In the genomic region with DNA sequence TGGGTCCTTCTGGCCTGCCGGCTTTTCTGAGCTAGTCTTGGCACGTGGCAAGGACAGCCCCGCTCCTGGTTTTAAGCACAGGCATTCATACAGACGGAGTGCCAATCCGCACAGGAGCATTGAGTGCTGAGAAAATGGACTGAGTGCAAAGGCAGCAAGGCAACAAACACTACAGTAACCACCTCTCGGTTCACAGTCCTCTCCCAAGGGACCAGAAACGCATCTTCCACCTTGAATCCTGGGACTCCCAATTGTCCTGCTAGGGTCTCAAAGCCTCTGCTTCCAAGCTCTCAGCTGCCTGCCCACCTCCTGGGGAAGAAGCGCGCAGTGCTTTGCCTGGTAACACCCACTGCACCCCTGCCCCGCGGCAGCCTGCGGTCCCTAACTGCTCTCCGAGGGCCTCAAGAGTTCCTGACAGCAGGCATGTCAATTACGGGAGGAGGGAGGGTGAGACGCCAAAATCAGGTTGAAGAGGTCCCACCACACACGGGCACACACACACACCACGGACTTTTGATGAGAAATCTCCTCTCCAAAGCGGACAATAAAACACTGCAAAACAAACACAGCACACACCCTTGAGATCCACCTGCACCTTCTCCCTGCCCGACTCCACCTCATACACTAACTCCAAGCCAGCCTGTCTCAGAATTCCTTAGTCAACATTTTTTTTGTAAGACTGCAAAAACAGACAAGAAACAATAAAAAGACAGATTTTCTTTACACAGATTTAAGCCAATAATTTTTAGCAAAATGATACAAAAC, we compare ENCODE assay signal across 10 cellular contexts. TPM values are rescaled to one million over a fixed set of nuclear protein-coding genes. Genes with fewer than 3 reads are reported as not detected.
DNase-seq lines count a peak whose midpoint lies in the region; ATAC-seq, FAIRE-seq and TF ChIP-seq lines count a peak whose summit lies in the region.
"Had no signal": no experiment of that assay in that cellular context is flagged by ENCODE, and none has a peak within 500 bp of the region (broad histone marks: within the 10 kb centered on the region; RNA-seq: fewer than 3 reads in every experiment).

No MANE protein-coding gene starts in this region.

- H3K9ac ChIP-seq in iPS-15b (ENCODE audit: low read depth, low read length) (peak overlapping the region; percentile 5), SK-N-SH (no peak overlapping the region)

- peaks cover 51% of the 10 kb centered on the region for H3K36me3 Mint-ChIP-seq in activated naive CD4-positive, alpha-beta T cell treated with anti-CD3 and anti-CD28 coated beads, Interleukin-2, amount 10 ng/mL, durations not matched to agents 7 days and 5 days
- H3K36me3 Mint-ChIP-seq in activated T-helper 2 cell treated with anti-CD3 and anti-CD28 coated beads, Interferon-gamma antibody, Interleukin-2, Interleukin-4, amounts not matched to agents 10 μg/mL and 5 μg/mL and 100 μg/mL, durations not matched to agents 14 hours and 24 hours and 36 hours (ENCODE audit: low read depth), result peaks cover 70% of the 10 kb centered on the region
- peaks cover 64% of the 10 kb centered on the region for H3K36me3 Mint-ChIP-seq in GM23338 (ENCODE audit: low read depth)

- no peak for TF ChIP-seq EP300 in tibial nerve (IDR thresholded peaks at IDR 0.05)
- TF ChIP-seq EP300 in SK-N-SH (IDR thresholded peaks at IDR 0.05; ENCODE audit: borderline replicate concordance in 1 of 2, low read depth in 1 of 2, low read length in 1 of 2), result no peak

- H3K9me3 ChIP-seq in iPS-15b (ENCODE audit: control insufficient read depth, insufficient read depth, low read length), result no peaks in the 10 kb centered on the region
- no peaks in the 10 kb centered on the region for H3K9me3 ChIP-seq in tibial nerve
- H3K9me3 ChIP-seq in SK-N-SH, result no peaks in the 10 kb centered on the region

- H3K4me1 Mint-ChIP-seq in activated naive CD4-positive, alpha-beta T cell treated with anti-CD3 and anti-CD28 coated beads, Interleukin-2, amount 10 ng/mL, durations not matched to agents 7 days and 5 days, result peaks cover 42% of the 10 kb centered on the region
- H3K4me1 Mint-ChIP-seq in activated T-helper 2 cell treated with anti-CD3 and anti-CD28 coated beads, Interferon-gamma antibody, Interleukin-2, Interleukin-4, amounts not matched to agents 10 μg/mL and 5 μg/mL and 100 μg/mL, durations not matched to agents 14 hours and 24 hours and 36 hours (ENCODE audit: low read depth), result peaks cover 18% of the 10 kb centered on the region
- peaks cover 4% of the 10 kb centered on the region for H3K4me1 Mint-ChIP-seq in GM23338

- H2AFZ ChIP-seq in GM23338, result no peak overlapping the region
- H2AFZ ChIP-seq in SK-N-SH (ENCODE audit: low read depth), result no peak overlapping the region

- FAIRE-seq in urothelium cell line (lab: Jason Lieb, UNC), result no peak

- H3K79me2 ChIP-seq in GM23338 (replicated peaks; ENCODE audit: insufficient read depth) (peaks cover 26% of the 10 kb centered on the region), SK-N-SH (ENCODE audit: insufficient read depth) (peaks cover 74% of the 10 kb centered on the region; the same call in 1 of the 2 replicates)

- H3K4me1 ChIP-seq in iPS-15b (ENCODE audit: control insufficient read depth, insufficient read depth, low read length) (no peaks in the 10 kb centered on the region), tibial nerve (peaks cover 24 to 91% (median 72%) of the 10 kb centered on the region in 4 donors), GM23338 (ENCODE audit: insufficient read depth) (no peaks in the 10 kb centered on the region), SK-N-SH (ENCODE audit: control insufficient read depth in 1 of 2, insufficient read depth in 2 of 2, low read depth in 1 of 2, low read length in 1 of 2) (peaks cover 38 to 45% of the 10 kb centered on the region in 2 experiments; a peak in 3 of 4 replicates)

- TF ChIP-seq CTCF in tibial nerve (IDR thresholded peaks at IDR 0.05), result no peak
- TF ChIP-seq CTCF in GM23338 (conservative IDR thresholded peaks at IDR 0.05; ENCODE audit: low read depth in 2 of 2), result no peak
- no peak for TF ChIP-seq CTCF in SK-N-SH (IDR thresholded peaks at IDR 0.05)

- TF ChIP-seq RAD21 in SK-N-SH (IDR thresholded peaks at IDR 0.05; ENCODE audit: low read length), result no peak

- no peaks in the 10 kb centered on the region for H3K9me2 ChIP-seq in GM23338 (ENCODE audit: insufficient read depth)
- H3K9me2 ChIP-seq in SK-N-SH, result no peaks in the 10 kb centered on the region

- H3K27me3 ChIP-seq in iPS-15b (ENCODE audit: control insufficient read depth, insufficient read depth, low read length) (no peaks in the 10 kb centered on the region), tibial nerve (no peaks in the 10 kb centered on the region), GM23338 (ENCODE audit: insufficient read depth) (no peaks in the 10 kb centered on the region), SK-N-SH (ENCODE audit: insufficient read depth) (no peaks in the 10 kb centered on the region)

- no peak for TF ChIP-seq POLR2A in tibial nerve (IDR thresholded peaks at IDR 0.05)

- H3K27ac ChIP-seq in tibial nerve (peak overlapping the region in 3 of 4 donors; percentile 70 to 91 (median 85)), GM23338 (ENCODE audit: low read depth) (no peak overlapping the region), SK-N-SH (ENCODE audit: low read depth in 2 of 2, low read length in 1 of 2) (peak overlapping the region in 1 of 2 experiments; percentile 58; a peak in 2 of 4 replicates)

- H3K9me3 Mint-ChIP-seq in activated naive CD4-positive, alpha-beta T cell treated with anti-CD3 and anti-CD28 coated beads, Interleukin-2, amount 10 ng/mL, durations not matched to agents 7 days and 5 days, result no peaks in the 10 kb centered on the region
- no peaks in the 10 kb centered on the region for H3K9me3 Mint-ChIP-seq in activated T-helper 2 cell treated with anti-CD3 and anti-CD28 coated beads, Interferon-gamma antibody, Interleukin-2, Interleukin-4, amounts not matched to agents 10 μg/mL and 5 μg/mL and 100 μg/mL, durations not matched to agents 14 hours and 24 hours and 36 hours
- no peaks in the 10 kb centered on the region; the same call in 2 of the 3 replicates for H3K9me3 Mint-ChIP-seq in GM23338

- intact Hi-C loops in activated T-helper 2 cell treated with anti-CD3 and anti-CD28 coated beads, Interferon-gamma antibody, Interleukin-2, Interleukin-4, amounts not matched to agents 10 μg/mL and 5 μg/mL and 100 μg/mL, durations not matched to agents 14 hours and 24 hours and 36 hours (cut with micrococcal nuclease), result loop anchor here (5.0 kb wide), 1 partner anchor 78 kb away; no protein-coding TSS in a partner anchor

- POLR2A ChIA-PET in SK-N-SH (lab: Yijun Ruan, JAX), result no interaction called here

- H3K27ac Mint-ChIP-seq in activated naive CD4-positive, alpha-beta T cell treated with anti-CD3 and anti-CD28 coated beads, Interleukin-2, amount 10 ng/mL, durations not matched to agents 7 days and 5 days, result peak overlapping the region; percentile 86
- H3K27ac Mint-ChIP-seq in activated T-helper 2 cell treated with anti-CD3 and anti-CD28 coated beads, Interferon-gamma antibody, Interleukin-2, Interleukin-4, amounts not matched to agents 10 μg/mL and 5 μg/mL and 100 μg/mL, durations not matched to agents 14 hours and 24 hours and 36 hours, result peak overlapping the region; percentile 37
- no peak overlapping the region for H3K27ac Mint-ChIP-seq in GM23338

- H3K4me3 ChIP-seq in iPS-15b (ENCODE audit: low read depth, low read length) (no peak overlapping the region), tibial nerve (no peak overlapping the region), GM23338 (no peak overlapping the region), SK-N-SH (ENCODE audit: low read depth in 2 of 2, low read length in 1 of 2) (no peak overlapping the region)

- peak; percentile 21 for DNase-seq in activated naive CD4-positive, alpha-beta T cell treated with anti-CD3 and anti-CD28 coated beads, Interleukin-2, amount 10 ng/mL, durations not matched to agents 7 days and 5 days
- DNase-seq in activated naive CD4-positive, alpha-beta T cell treated with anti-CD3 and anti-CD28 coated beads, Interleukin-2, amount 50 U/mL, for 16 hours, result no peak
- no peak for DNase-seq in activated T-helper 2 cell treated with anti-CD3 and anti-CD28 coated beads, Interferon-gamma antibody, Interleukin-2, Interleukin-4, amounts not matched to agents 10 μg/mL and 5 μg/mL and 100 μg/mL, durations not matched to agents 14 hours and 24 hours and 36 hours (ENCODE audit: low spot score)
- DNase-seq in tibial nerve (ENCODE audit: low spot score in 2 of 2), result no peak
- DNase-seq in urothelium cell line (ENCODE audit: low spot score), result no peak
- DNase-seq in GM23338 (ENCODE audit: low spot score), result no peak
- DNase-seq in SK-N-SH, result no peak
- DNase-seq: effector memory CD4-positive, alpha-beta T cell; stimulated activated CD4-positive, alpha-beta T cell treated with anti-CD3 and anti-CD28 coated beads, Interleukin-4, amount 100 ng/mL, for 4 hours had no signal

- H3K36me3 ChIP-seq in iPS-15b (ENCODE audit: control insufficient read depth, insufficient read depth, low read length), result peaks cover 73% of the 10 kb centered on the region
- peaks cover 4 to 66% (median 44%) of the 10 kb centered on the region in 3 donors for H3K36me3 ChIP-seq in tibial nerve
- peaks cover 22% of the 10 kb centered on the region for H3K36me3 ChIP-seq in GM23338 (ENCODE audit: insufficient read depth)
- peaks cover 36 to 83% of the 10 kb centered on the region in 2 experiments for H3K36me3 ChIP-seq in SK-N-SH (replicated peaks in 1 of 2; ENCODE audit: control insufficient read depth in 1 of 2, insufficient read depth in 2 of 2, low read length in 1 of 2)

- no peak overlapping the region for H3K4me2 ChIP-seq in GM23338
- no peak overlapping the region for H3K4me2 ChIP-seq in SK-N-SH

- no peak overlapping the region for H3K4me3 Mint-ChIP-seq in activated naive CD4-positive, alpha-beta T cell treated with anti-CD3 and anti-CD28 coated beads, Interleukin-2, amount 10 ng/mL, durations not matched to agents 7 days and 5 days
- no peak overlapping the region for H3K4me3 Mint-ChIP-seq in activated T-helper 2 cell treated with anti-CD3 and anti-CD28 coated beads, Interferon-gamma antibody, Interleukin-2, Interleukin-4, amounts not matched to agents 10 μg/mL and 5 μg/mL and 100 μg/mL, durations not matched to agents 14 hours and 24 hours and 36 hours (ENCODE audit: low read depth)
- H3K4me3 Mint-ChIP-seq in GM23338, result no peak overlapping the region; the same call in 2 of the 3 replicates

- WGBS in tibial nerve, 2 donors, result 87 to 89% methylated on average over 18 to 19 of the region's 19 CpGs
- WGBS in SK-N-SH (ENCODE audit: low lambda C conversion rate), result 91% methylated on average over 15 of the region's 19 CpGs

- CTCF ChIA-PET in activated naive CD4-positive, alpha-beta T cell treated with anti-CD3 and anti-CD28 coated beads, Interleukin-2, amount 10 ng/mL, durations not matched to agents 7 days and 5 days (lab: Charles Lee), result interaction anchor here (0.8 to 1.1 kb wide), 3 partner anchors 8 to 109 kb away, joined by 3 read pairs; a partner anchor contains a TSS
- CTCF ChIA-PET in SK-N-SH (lab: Yijun Ruan, JAX), result interaction anchor here (0.8 to 10.9 kb wide), 17 partner anchors 8 to 285 kb away, joined by 3 to 153 read pairs (median 4); a partner anchor contains a TSS

- no peak for ATAC-seq in GM23338

- 0 out of 2 replicates have a peak, but pooled peaks cover 7% of the 10 kb centered on the region for H3F3A ChIP-seq in GM23338 (replicated peaks; ENCODE audit: low read depth)
- peaks cover 75% of the 10 kb centered on the region for H3F3A ChIP-seq in SK-N-SH (replicated peaks; ENCODE audit: insufficient read depth)

- peaks cover 30% of the 10 kb centered on the region for H4K20me1 ChIP-seq in GM23338 (replicated peaks; ENCODE audit: insufficient read depth)
- peaks cover 95% of the 10 kb centered on the region for H4K20me1 ChIP-seq in SK-N-SH (ENCODE audit: insufficient read depth)

- H3K27me3 Mint-ChIP-seq in activated naive CD4-positive, alpha-beta T cell treated with anti-CD3 and anti-CD28 coated beads, Interleukin-2, amount 10 ng/mL, durations not matched to agents 7 days and 5 days, result no peaks in the 10 kb centered on the region
- no peaks in the 10 kb centered on the region for H3K27me3 Mint-ChIP-seq in activated T-helper 2 cell treated with anti-CD3 and anti-CD28 coated beads, Interferon-gamma antibody, Interleukin-2, Interleukin-4, amounts not matched to agents 10 μg/mL and 5 μg/mL and 100 μg/mL, durations not matched to agents 14 hours and 24 hours and 36 hours (ENCODE audit: low read depth)
- H3K27me3 Mint-ChIP-seq in GM23338 (ENCODE audit: insufficient read depth, low read depth, poor library complexity), result peaks cover 19% of the 10 kb centered on the region

RNA-seq across cellular contexts. Expression of a gene that starts 15.0 kb away (rescaled TPM):
- 187 and 200 TPM in 2 replicates for total RNA-seq in activated T-helper 2 cell treated with anti-CD3 and anti-CD28 coated beads, Interferon-gamma antibody, Interleukin-2, Interleukin-4, amounts not matched to agents 10 μg/mL and 5 μg/mL and 100 μg/mL, durations not matched to agents 14 hours and 24 hours and 36 hours
- 10 to 100 TPM; 10.5 to 36.0 (median 21.4) TPM for total RNA-seq in tibial nerve
- 10.6 and 14.4 TPM in 2 replicates for total RNA-seq in GM23338 (2014; rRNA removed; shearing (Covaris generic))
- polyA plus RNA-seq in GM23338 (2016; fragmentation: Nextera tagmentation; extraction: Ambion mirVana), result 2.9 and 3.5 TPM in 2 replicates
- polyA plus RNA-seq in SK-N-SH (2012; rRNA removed), result 68.8 and 70.7 TPM in 2 replicates
- polyA plus RNA-seq in SK-N-SH (2012; cell fraction: cytosol; rRNA removed), result 25.2 and 42.6 TPM in 2 replicates
- polyA plus RNA-seq in SK-N-SH (2012; cell fraction: nucleus; rRNA removed), result 38.5 and 58.7 TPM in 2 replicates

RNA-seq across cellular contexts. Expression of a gene that starts 29.7 kb away (rescaled TPM):
- 139 and 151 TPM in 2 replicates for total RNA-seq in activated T-helper 2 cell treated with anti-CD3 and anti-CD28 coated beads, Interferon-gamma antibody, Interleukin-2, Interleukin-4, amounts not matched to agents 10 μg/mL and 5 μg/mL and 100 μg/mL, durations not matched to agents 14 hours and 24 hours and 36 hours
- total RNA-seq in tibial nerve, result 100 to 1,000 TPM in 3 of 4 donors, 10 to 100 TPM in 1; 93.9 to 160 (median 124) TPM
- 48.4 and 66.4 TPM in 2 replicates for total RNA-seq in GM23338 (2014; rRNA removed; shearing (Covaris generic))
- polyA plus RNA-seq in GM23338 (2016; fragmentation: Nextera tagmentation; extraction: Ambion mirVana) (43.5 and 55.3 TPM in 2 replicates), SK-N-SH (2012; rRNA removed) (133 and 216 TPM in 2 replicates)
- 121 and 170 TPM in 2 replicates for polyA plus RNA-seq in SK-N-SH (2012; cell fraction: cytosol; rRNA removed)
- 670 and 707 TPM in 2 replicates for polyA plus RNA-seq in SK-N-SH (2012; cell fraction: nucleus; rRNA removed)

RNA-seq across cellular contexts. Expression of a gene that starts 31.2 kb away (rescaled TPM):
- 51.7 and 53.1 TPM in 2 replicates for total RNA-seq in activated T-helper 2 cell treated with anti-CD3 and anti-CD28 coated beads, Interferon-gamma antibody, Interleukin-2, Interleukin-4, amounts not matched to agents 10 μg/mL and 5 μg/mL and 100 μg/mL, durations not matched to agents 14 hours and 24 hours and 36 hours
- 10 to 100 TPM; 33.5 to 91.2 (median 47.9) TPM for total RNA-seq in tibial nerve
- total RNA-seq in GM23338 (2014; rRNA removed; shearing (Covaris generic)), result 6.7 and 16.3 TPM in 2 replicates
- 6.4 and 7.0 TPM in 2 replicates for polyA plus RNA-seq in GM23338 (2016; fragmentation: Nextera tagmentation; extraction: Ambion mirVana)
- 68.6 and 82.9 TPM in 2 replicates for polyA plus RNA-seq in SK-N-SH (2012; rRNA removed)
- 11.2 and 17.5 TPM in 2 replicates for polyA plus RNA-seq in SK-N-SH (2012; cell fraction: cytosol; rRNA removed)
- polyA plus RNA-seq in SK-N-SH (2012; cell fraction: nucleus; rRNA removed), result 417 and 423 TPM in 2 replicates
